12 cellular contexts compared by ENCODE assay signal in the genomic region with DNA sequence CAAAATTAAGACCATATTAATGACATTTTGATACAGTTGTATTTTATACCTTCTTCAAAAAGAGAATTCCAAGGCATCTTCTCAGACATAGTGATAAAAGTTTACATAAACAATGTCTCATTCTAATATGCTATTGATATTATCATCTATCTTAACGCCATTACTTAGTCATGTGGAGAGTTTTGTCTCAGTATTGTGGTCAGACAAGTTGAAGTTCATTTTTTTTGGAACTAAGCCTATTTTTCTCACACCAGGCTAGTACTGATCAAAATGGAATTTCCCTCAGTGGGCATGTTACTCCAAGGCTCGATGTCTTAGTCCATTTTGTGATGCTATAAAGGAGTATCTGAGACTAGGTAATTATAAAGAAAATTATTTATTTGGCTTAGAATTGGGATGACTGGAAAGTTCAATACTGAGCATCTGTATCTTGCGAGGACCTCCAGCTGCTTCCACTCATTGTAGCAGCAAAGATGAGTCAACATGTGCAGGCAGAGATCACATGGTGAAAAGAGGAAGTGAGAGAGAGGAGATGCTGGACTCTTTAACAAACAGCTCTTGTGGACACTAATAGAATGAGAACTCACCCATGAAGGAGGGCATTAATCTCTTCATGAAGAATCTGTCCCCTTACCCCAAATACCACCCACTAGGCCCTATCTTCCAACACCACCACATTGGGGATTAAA.
DNase-seq lines count a peak whose midpoint lies in the region; ATAC-seq and TF ChIP-seq lines count a peak whose summit lies in the region.
"Had no signal": no experiment of that assay in that cellular context is flagged by ENCODE, and none has a peak within 500 bp of the region (broad histone marks: within the 10 kb centered on the region; RNA-seq: fewer than 3 reads in every experiment).

No MANE protein-coding gene starts in this region.

- no peaks in the 10 kb centered on the region for H3K27me3 ChIP-seq in brain microvascular endothelial cell (replicated peaks)

- TF ChIP-seq CTCF in brain microvascular endothelial cell (IDR thresholded peaks at IDR 0.05; ENCODE audit: low read depth, low read length, missing control alignments) = no peak

- H3K4me3 ChIP-seq in brain microvascular endothelial cell (ENCODE audit: low read depth, low read length) = no peak overlapping the region
- H3K4me3 ChIP-seq: psoas muscle had no signal

- in situ Hi-C loops in brain microvascular endothelial cell (cut with HindIII; ENCODE audit: low pct_ligation_motif_present, low sequenced_read_pairs) = no loop called here

- peak; percentile 0 for DNase-seq in astrocyte of the hippocampus (ENCODE audit: low read depth, low spot score)
- DNase-seq in LoVo (ENCODE audit: low spot score) = no peak
- DNase-seq in brain microvascular endothelial cell = no peak
- DNase-seq in dedifferentiated amniotic fluid mesenchymal stem cell (ENCODE audit: extremely low spot score) = no peak
- no peak for DNase-seq in 8988T
- DNase-seq: activated CD4-positive, alpha-beta memory T cell treated with anti-CD3 and anti-CD28 coated beads for 36 hours; central memory CD4-positive, alpha-beta T cell; psoas muscle; stimulated activated CD8-positive, alpha-beta memory T cell treated with anti-CD3 and anti-CD28 coated beads, Interleukin-4, amount 100 ng/mL, for 48 hours had no signal

- H3K36me3 ChIP-seq in brain microvascular endothelial cell (replicated peaks) = no peaks in the 10 kb centered on the region

- ATAC-seq in GM18520 (IDR thresholded peaks at IDR 0.05; ENCODE audit: unreplicated experiment) (peak; percentile 76), GM21825 (IDR thresholded peaks at IDR 0.05; ENCODE audit: unreplicated experiment) (peak; percentile 95), HG03442 (IDR thresholded peaks at IDR 0.05; ENCODE audit: unreplicated experiment) (peak; percentile 96)
- ATAC-seq: psoas muscle had no signal

- no peak overlapping the region for H3K27ac ChIP-seq in brain microvascular endothelial cell
- H3K27ac ChIP-seq: psoas muscle had no signal
